In the genomic region with DNA sequence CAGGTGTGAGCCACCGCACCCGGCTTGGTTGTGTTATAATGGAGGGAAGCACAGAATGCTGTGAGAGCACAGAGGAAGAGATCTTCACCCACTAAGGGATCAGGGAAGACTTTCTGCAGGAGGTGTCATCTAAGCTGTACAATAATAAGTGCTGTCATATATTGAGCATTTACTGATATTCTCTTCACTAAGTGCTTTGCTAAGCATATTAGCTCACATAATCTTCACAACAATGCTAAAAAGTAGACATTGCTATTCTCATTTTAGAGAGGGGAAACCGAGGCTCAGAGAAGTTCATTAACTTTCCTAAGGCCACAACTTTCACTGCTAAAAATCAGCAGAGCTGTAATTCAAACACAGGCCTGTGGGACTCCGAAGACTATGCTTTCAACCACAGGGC, we compare ENCODE assay signal across 2 cellular contexts.
TF ChIP-seq lines count a peak whose summit lies in the region.

No MANE protein-coding gene starts in this region.

TF ChIP-seq in IMR-90, 13 proteins besides CTCF, POLR2A, EP300 and RAD21 (continued from another document):
- TF ChIP-seq ELK1 (IDR thresholded peaks at IDR 0.05; ENCODE audit: borderline replicate concordance, low read depth, low read length): no peak

TF ChIP-seq in SK-N-SH treated with all-trans-retinoic acid at 6 μM for 48 hours, 23 proteins besides CTCF, POLR2A, EP300 and RAD21:
- TF ChIP-seq TSHZ2 (CRISPR knock-in tag; IDR thresholded peaks at IDR 0.05): no peak
- TF ChIP-seq TCF4 (CRISPR knock-in tag; IDR thresholded peaks at IDR 0.05; ENCODE audit: borderline replicate concordance): no peak
TF ChIP-seq in SK-N-SH treated with all-trans-retinoic acid at 6 μM for 48 hours: peak in this region for 0.
